Comparison of ENCODE assay signal across 8 cellular contexts in the genomic region with DNA sequence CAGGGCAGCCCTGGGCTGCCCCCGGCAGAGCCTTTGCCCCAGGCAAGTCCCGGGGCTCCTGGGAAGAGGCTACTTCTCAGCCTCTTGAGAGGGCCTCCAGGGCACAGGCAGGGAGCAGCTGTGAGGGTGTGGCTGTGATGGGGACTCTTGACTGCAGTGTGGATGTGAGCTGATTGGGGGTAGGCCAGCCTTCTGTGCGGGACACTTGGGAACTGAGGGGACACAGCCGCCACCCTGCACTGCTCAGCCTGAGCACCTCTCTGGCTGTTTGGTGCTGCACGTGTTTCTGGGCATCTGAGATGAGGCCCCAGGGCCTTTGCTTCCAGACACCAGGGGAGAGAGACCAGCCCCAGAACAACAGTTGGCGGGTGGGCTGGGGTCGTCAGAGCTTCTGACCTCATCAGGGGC.
DNase-seq lines count a peak whose midpoint lies in the region; ATAC-seq and TF ChIP-seq lines count a peak whose summit lies in the region.

No MANE protein-coding gene starts in this region.

- H3K36me3 ChIP-seq in endodermal cell (ENCODE audit: control insufficient read depth, insufficient read depth, low read length), result peaks cover under 1% of the 10 kb centered on the region
- H3K36me3 ChIP-seq in spleen, result no peaks in the 10 kb centered on the region

- ATAC-seq in HG03520 (IDR thresholded peaks at IDR 0.05; ENCODE audit: unreplicated experiment) (no peak), HG02840 (IDR thresholded peaks at IDR 0.05; ENCODE audit: low FRiP score, unreplicated experiment) (no peak)

- DNase-seq in activated T-cell treated with anti-CD3 and anti-CD28 coated beads for 48 hours (ENCODE audit: low read depth), result peak; percentile 25
- no peak for DNase-seq in activated T-cell treated with anti-CD3 and anti-CD28 coated beads, Interleukin-2, amount 50 U/mL, for 1 hour
- peak; percentile 46 for DNase-seq in NCI-H226
- no peak for DNase-seq in endodermal cell
- DNase-seq in spleen, result no peak
- DNase-seq in NCI-H748 (lab: John Stamatoyannopoulos, UW; ENCODE audit: unreplicated experiment), result no peak

- no peak for TF ChIP-seq POLR2A in spleen (IDR thresholded peaks at IDR 0.05)

- no peak overlapping the region for H3K4me3 ChIP-seq in endodermal cell (ENCODE audit: low read length)
- H3K4me3 ChIP-seq in spleen, result peak overlapping the region in 7 of 8 donors; percentile 11 to 61 (median 23)

- H3K27me3 Mint-ChIP-seq in endodermal cell (ENCODE audit: insufficient read depth), result no peaks in the 10 kb centered on the region

- 80 to 90% methylated on average over 2 to 7 of the region's 7 CpGs for WGBS in endodermal cell (ENCODE audit: insufficient coverage in 1 of 2, insufficient read length in 1 of 2), 2 experiments
- 17 to 30% (median 20%) methylated on average over 5 to 7 of the region's 7 CpGs for WGBS in spleen, 5 donors

- H3K4me3 Mint-ChIP-seq in endodermal cell, result no peak overlapping the region

- H3K27me3 ChIP-seq in endodermal cell (ENCODE audit: control insufficient read depth, insufficient read depth, low read length, poor library complexity, severe bottlenecking) (no peaks in the 10 kb centered on the region), spleen (replicated peaks in 1 of 7) (peaks cover 0 to 6% (median 0%) of the 10 kb centered on the region in 7 donors)

- H3K27ac ChIP-seq in endodermal cell (ENCODE audit: low read depth, low read length) (peak overlapping the region; percentile 84), spleen (peak overlapping the region; percentile 57 to 88 (median 84))

- intact Hi-C loops in spleen (cut with DNase I; ENCODE audit: low total_unique reads), result loop anchor here (10.0 kb wide), 1 partner anchor 55 kb away; no protein-coding TSS in a partner anchor

- no peaks in the 10 kb centered on the region for H3K4me1 ChIP-seq in endodermal cell (ENCODE audit: control insufficient read depth, insufficient read depth, low read length)
- H3K4me1 ChIP-seq in spleen, result peaks cover 63 to 93% (median 84%) of the 10 kb centered on the region in 6 donors

- H3K9ac ChIP-seq in endodermal cell (ENCODE audit: extremely low read depth, low read length, poor library complexity, severe bottlenecking), result no peak overlapping the region

- H3K36me3 Mint-ChIP-seq in endodermal cell (ENCODE audit: low read depth), result peaks cover 15% of the 10 kb centered on the region

- H3K9me3 ChIP-seq in endodermal cell (ENCODE audit: control insufficient read depth, low read length), result no peaks in the 10 kb centered on the region
- no peaks in the 10 kb centered on the region for H3K9me3 ChIP-seq in spleen

- no peaks in the 10 kb centered on the region for H3K9me3 Mint-ChIP-seq in endodermal cell

- H3K27ac Mint-ChIP-seq in endodermal cell, result peak overlapping the region; percentile 58

- TF ChIP-seq CTCF in endodermal cell (conservative IDR thresholded peaks at IDR 0.05) (no peak), spleen (IDR thresholded peaks at IDR 0.05 in 8 of 11, conservative IDR thresholded peaks at IDR 0.05 in 3 of 11) (no peak)

- H3K4me1 Mint-ChIP-seq in endodermal cell, result no peaks in the 10 kb centered on the region

Comparison
In these comparisons a context has a peak if more than half of its experiments do, and no peak if none do; other contexts are left out.
1. DNase-seq: peak in activated T-cell treated with anti-CD3 and anti-CD28 coated beads for 48 hours (single experiment) and NCI-H226 (single experiment); none in activated T-cell treated with anti-CD3 and anti-CD28 coated beads, Interleukin-2, amount 50 U/mL, for 1 hour (single experiment), endodermal cell (single experiment), spleen (single experiment) and NCI-H748 (single experiment).